ENCODE assay signal across 11 cellular contexts in genomic region chr17:76480676-76481075, GRCh38. TPM values are rescaled to one million over a fixed set of nuclear protein-coding genes. Genes with fewer than 3 reads are reported as not detected.
DNase-seq lines count a peak whose midpoint lies in the region; ATAC-seq and TF ChIP-seq lines count a peak whose summit lies in the region.
"Had no signal": no experiment of that assay in that cellular context is flagged by ENCODE, and none has a peak within 500 bp of the region (broad histone marks: within the 10 kb centered on the region; RNA-seq: fewer than 3 reads in every experiment).

No MANE protein-coding gene starts in this region.

- CTCF ChIA-PET in AG04450 (lab: Charles Lee), result interaction anchor here (0.6 kb wide), 1 partner anchor 23 kb away, joined by 3 read pairs; no protein-coding TSS in a partner anchor

- ATAC-seq in GM21737 (IDR thresholded peaks at IDR 0.05; ENCODE audit: unreplicated experiment), result peak; percentile 3
- peak; percentile 26 for ATAC-seq in gastroesophageal sphincter
- no peak for ATAC-seq in psoas muscle

- H3K27ac ChIP-seq in AG04450 (ENCODE audit: low read depth, low read length) (peak overlapping the region; percentile 21), gastroesophageal sphincter (peak overlapping the region in 3 of 4 donors; percentile 18 to 62 (median 31)), psoas muscle (no peak overlapping the region)
- H3K27ac ChIP-seq: pancreas had no signal

- no peak for DNase-seq in AG04450 (ENCODE audit: low read depth, low spot score)
- peak; percentile 41 for DNase-seq in NOMO-1 treated with dmso at 0.1 percent for 144 hours (lab: John Stamatoyannopoulos, UW; ENCODE audit: unreplicated experiment)
- no peak for DNase-seq in iPS-NIHi11 (ENCODE audit: low spot score)
- DNase-seq in DMS53 (lab: John Stamatoyannopoulos, UW), result no peak
- no peak for DNase-seq in psoas muscle
- no peak for DNase-seq in NCI-H2107 treated with DMSO at 0.1 percent for 48 hours (lab: John Stamatoyannopoulos, UW; ENCODE audit: unreplicated experiment)
- DNase-seq: BE2C had no signal

- no peak for TF ChIP-seq EP300 in gastroesophageal sphincter (IDR thresholded peaks at IDR 0.05)

- no peak for TF ChIP-seq POLR2A in gastroesophageal sphincter (IDR thresholded peaks at IDR 0.05)

- H3K4me1 ChIP-seq in gastroesophageal sphincter (peaks cover 0 to 8% (median 0%) of the 10 kb centered on the region in 3 donors), psoas muscle (no peaks in the 10 kb centered on the region)
- H3K4me1 ChIP-seq: BE2C, pancreas had no signal

- H3K27me3 ChIP-seq in AG04450 (ENCODE audit: control insufficient read depth, insufficient read depth, low read length) (no peaks in the 10 kb centered on the region), gastroesophageal sphincter (no peaks in the 10 kb centered on the region), psoas muscle (ENCODE audit: insufficient read depth in 3 of 3, low read length in 2 of 3) (no peaks in the 10 kb centered on the region)
- H3K27me3 ChIP-seq: BE2C, pancreas had no signal

- no peak for TF ChIP-seq CTCF in AG04450 (IDR thresholded peaks at IDR 0.05; ENCODE audit: low read depth, low read length)
- no peak for TF ChIP-seq CTCF in gastroesophageal sphincter (IDR thresholded peaks at IDR 0.05)
- no peak for TF ChIP-seq CTCF in psoas muscle (IDR thresholded peaks at IDR 0.05)

- POLR2A ChIA-PET in AG04450 (lab: Yijun Ruan, JAX), result interaction anchor here (0.8 kb wide), 1 partner anchor 12 kb away, joined by 3 read pairs; no protein-coding TSS in a partner anchor

- H3K4me3 ChIP-seq in AG04450 (ENCODE audit: low read depth, low read length), result no peak overlapping the region
- no peak overlapping the region for H3K4me3 ChIP-seq in gastroesophageal sphincter
- H3K4me3 ChIP-seq in psoas muscle, result no peak overlapping the region
- H3K4me3 ChIP-seq: pancreas had no signal

- 47% methylated on average over 9 of the region's 14 CpGs; no CpG with 5 or more reads in 1 of the 2 donors for whole genome bisulfite sequencing in gastroesophageal sphincter (ENCODE audit: low coverage in 1 of 2), 2 donors
- WGBS in psoas muscle, 3 donors, result 63 to 70% (median 65%) methylated on average over 14 of the region's 14 CpGs

- H3K36me3 ChIP-seq in gastroesophageal sphincter (peaks cover 0 to 17% of the 10 kb centered on the region in 2 donors), psoas muscle (ENCODE audit: insufficient read depth in 1 of 2, low read depth in 1 of 2) (peaks cover 0 to 21% of the 10 kb centered on the region in 2 donors)
- H3K36me3 ChIP-seq: BE2C, pancreas had no signal

- intact Hi-C loops in psoas muscle (cut with DNase I), result no loop called here

- peaks cover 2% of the 10 kb centered on the region; the same call in 1 of the 2 replicates for H3K9me3 ChIP-seq in AG04450 (ENCODE audit: control insufficient read depth, insufficient read depth, low read length)
- H3K9me3 ChIP-seq in gastroesophageal sphincter, result no peaks in the 10 kb centered on the region
- no peaks in the 10 kb centered on the region for H3K9me3 ChIP-seq in psoas muscle
- H3K9me3 ChIP-seq: BE2C, pancreas had no signal

RNA-seq across cellular contexts. Expression of gene AANAT, which starts 13.3 kb away (rescaled TPM):
- polyA plus RNA-seq in AG04450 (2011; rRNA removed) (0.12 TPM in 1 of 2 replicates, not detected in the other), psoas muscle (under 1 TPM in 2 of 3 donors, not detected in 1; 0.09 to 0.13 TPM)
- polyA minus RNA-seq in AG04450 (2011; rRNA and poly(A)+ RNA removed), result not detected in 2 replicates
- total RNA-seq in gastroesophageal sphincter (not detected), psoas muscle (not detected)
- total RNA-seq: M059J had no signal

RNA-seq across cellular contexts. Expression of gene RHBDF2, which starts 20.5 kb away (rescaled TPM):
- polyA plus RNA-seq in AG04450 (2011; rRNA removed) (5.4 and 8.7 TPM in 2 replicates), psoas muscle (10 to 100 TPM; 11.2 to 14.7 (median 13.9) TPM)
- polyA minus RNA-seq in AG04450 (2011; rRNA and poly(A)+ RNA removed), result 6.8 and 7.7 TPM in 2 replicates
- total RNA-seq in gastroesophageal sphincter (10 to 100 TPM in 1 of 4 donors, 1 to 10 TPM in 3; 7.3 to 20.5 (median 8.5) TPM), psoas muscle (10 to 100 TPM in 3 of 4 donors, 1 to 10 TPM in 1; 6.6 to 23.1 (median 12.4) TPM)

RNA-seq across cellular contexts. Expression of gene UBE2O, which starts 27.7 kb away (rescaled TPM):
- polyA plus RNA-seq in AG04450 (2011; rRNA removed) (14.2 and 14.5 TPM in 2 replicates), psoas muscle (10 to 100 TPM; 11.6 to 23.9 (median 12.3) TPM)
- 58.9 and 64.2 TPM in 2 replicates for polyA minus RNA-seq in AG04450 (2011; rRNA and poly(A)+ RNA removed)
- total RNA-seq in gastroesophageal sphincter (10 to 100 TPM; 13.0 to 19.8 (median 15.2) TPM), psoas muscle (10 to 100 TPM; 37.3 to 45.5 (median 39.7) TPM)

RNA-seq across cellular contexts. Expression of gene CYGB, which starts 56.8 kb away (rescaled TPM):
- polyA plus RNA-seq in AG04450 (2011; rRNA removed) (7.4 and 7.7 TPM in 2 replicates), psoas muscle (10 to 100 TPM in 1 of 3 donors, 1 to 10 TPM in 2; 6.4 to 12.6 (median 8.1) TPM)
- polyA minus RNA-seq in AG04450 (2011; rRNA and poly(A)+ RNA removed), result 3.1 and 5.3 TPM in 2 replicates
- total RNA-seq in gastroesophageal sphincter (10 to 100 TPM; 12.6 to 23.2 (median 18.8) TPM), psoas muscle (10 to 100 TPM in 3 of 4 donors, 1 to 10 TPM in 1; 9.5 to 14.6 (median 11.9) TPM)

RNA-seq across cellular contexts. Expression of gene PRCD, which starts 59.2 kb away (rescaled TPM):
- 0.69 and 1.9 TPM in 2 replicates for polyA plus RNA-seq in AG04450 (2011; rRNA removed)
- polyA minus RNA-seq in AG04450 (2011; rRNA and poly(A)+ RNA removed), result 0.37 and 0.96 TPM in 2 replicates
- total RNA-seq in gastroesophageal sphincter, result 10 to 100 TPM in 1 of 4 donors, 1 to 10 TPM in 2, under 1 TPM in 1; 0.57 to 11.2 (median 2.3) TPM
- total RNA-seq in psoas muscle, result 1 to 10 TPM in 2 of 4 donors, under 1 TPM in 2; 0.18 to 1.7 (median 1.0) TPM
- 1 to 10 TPM; 1.2 to 1.6 (median 1.3) TPM for polyA plus RNA-seq in psoas muscle

Comparison
In these comparisons a context has a peak if more than half of its experiments do, and no peak if none do; other contexts are left out.
1. ATAC-seq: peak in GM21737 (single experiment) and gastroesophageal sphincter (single experiment); none in psoas muscle (0 of 4).